In the genomic region with DNA sequence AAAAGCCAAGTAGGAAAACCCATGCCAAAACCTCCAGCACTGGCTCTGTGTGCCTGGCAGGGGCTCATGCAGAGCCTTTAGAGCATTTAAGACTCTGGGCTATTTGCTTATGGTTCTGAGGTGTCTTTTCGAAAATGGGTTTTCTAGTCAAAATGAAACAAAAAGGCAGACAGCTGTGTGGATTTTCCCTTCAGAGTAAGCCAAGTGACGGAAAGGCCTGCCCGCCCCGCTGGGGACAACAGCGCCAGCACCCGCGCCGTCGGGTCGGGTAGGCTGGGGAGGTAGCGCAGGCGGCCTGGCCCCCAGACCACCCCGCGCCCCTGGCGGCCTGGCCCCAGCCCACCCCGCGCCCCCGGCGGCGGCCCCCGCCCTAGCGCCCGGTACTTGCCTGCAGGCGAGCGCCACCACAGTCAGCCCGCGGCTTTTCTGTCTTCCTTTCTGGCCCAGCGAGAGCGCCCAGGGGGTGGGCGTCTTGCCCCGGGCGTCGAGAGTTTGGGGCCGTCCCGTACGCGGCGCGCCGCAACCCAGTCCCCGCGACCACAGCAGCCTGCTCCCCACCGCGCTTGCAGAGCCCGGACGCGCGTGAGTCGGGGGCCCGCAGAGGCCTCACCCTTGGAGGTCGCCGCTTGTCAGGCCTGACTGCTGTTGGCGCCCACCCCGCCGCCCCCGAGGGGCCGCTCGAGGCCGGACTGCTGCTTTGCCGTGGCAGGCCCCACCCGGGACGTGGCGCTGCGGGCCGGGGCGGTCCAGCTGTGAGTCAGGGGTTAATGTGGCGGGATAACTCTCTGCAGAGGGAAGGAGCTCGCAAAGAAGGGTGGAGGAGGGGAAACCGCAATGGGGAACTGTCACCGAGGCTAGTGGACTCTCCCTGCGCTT, we compare ENCODE assay signal across 8 cellular contexts. TPM values are rescaled to one million over a fixed set of nuclear protein-coding genes. Genes with fewer than 3 reads are reported as not detected.
DNase-seq lines count a peak whose midpoint lies in the region; ATAC-seq and TF ChIP-seq lines count a peak whose summit lies in the region.

A gene with protein sequence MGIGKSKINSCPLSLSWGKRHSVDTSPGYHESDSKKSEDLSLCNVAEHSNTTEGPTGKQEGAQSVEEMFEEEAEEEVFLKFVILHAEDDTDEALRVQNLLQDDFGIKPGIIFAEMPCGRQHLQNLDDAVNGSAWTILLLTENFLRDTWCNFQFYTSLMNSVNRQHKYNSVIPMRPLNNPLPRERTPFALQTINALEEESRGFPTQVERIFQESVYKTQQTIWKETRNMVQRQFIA (minus strand): TSS at position 771 of the 876 bp plus-strand sequence. CDS start 21,223 bp downstream, outside the sequence.

- no peaks in the 10 kb centered on the region for H3K9me3 ChIP-seq in CD4-positive, alpha-beta T cell (ENCODE audit: control insufficient read depth, low read length)
- no peaks in the 10 kb centered on the region for H3K9me3 ChIP-seq in iPS-18a (ENCODE audit: control insufficient read depth, low read depth, low read length)
- no peaks in the 10 kb centered on the region for H3K9me3 ChIP-seq in skeletal muscle tissue (ENCODE audit: control insufficient read depth in 3 of 3, low read length in 3 of 3)

- H3K9ac ChIP-seq in iPS-18a (ENCODE audit: low read length) (no peak within 1 kb of the TSS), skeletal muscle tissue (ENCODE audit: low read depth in 1 of 3, low read length in 3 of 3) (peak within 1 kb of the TSS; percentile 91 to 95 (median 93))

- peak within 1 kb of the TSS; percentile 76 for H3K4me3 ChIP-seq in astrocyte of the spinal cord (ENCODE audit: low read depth, low read length)
- H3K4me3 ChIP-seq in iPS-18a (ENCODE audit: low read length) = peak within 1 kb of the TSS; percentile 49
- peak within 1 kb of the TSS; percentile 78 to 91 (median 85) for H3K4me3 ChIP-seq in skeletal muscle tissue (ENCODE audit: low read length in 3 of 3)

- H3K36me3 ChIP-seq in iPS-18a (ENCODE audit: control insufficient read depth, low read depth, low read length) (no peaks in the 10 kb centered on the region), skeletal muscle tissue (ENCODE audit: control insufficient read depth in 3 of 3, insufficient read depth in 3 of 3, low read length in 3 of 3) (no peaks in the 10 kb centered on the region)

- no peak within 1 kb of the TSS for H3K27ac ChIP-seq in CD4-positive, alpha-beta T cell (ENCODE audit: low read depth, low read length)
- H3K27ac ChIP-seq in iPS-18a (ENCODE audit: low read length) (no peak within 1 kb of the TSS), skeletal muscle tissue (ENCODE audit: low read depth, low read length) (peak within 1 kb of the TSS; percentile 87)

- ATAC-seq in CD4-positive, alpha-beta T cell (ENCODE audit: poor library complexity) = peak; percentile 86
- ATAC-seq in GM19328 (IDR thresholded peaks at IDR 0.05; ENCODE audit: unreplicated experiment) = peak; percentile 68
- ATAC-seq in HG03439 (IDR thresholded peaks at IDR 0.05; ENCODE audit: unreplicated experiment) = peak; percentile 81

- POLR2A ChIA-PET in CD4-positive, alpha-beta T cell (lab: Charles Lee) = interaction anchor here (1.1 to 2.0 kb wide), 5 partner anchors 10 to 306 kb away, joined by 3 to 21 read pairs (median 8); a partner anchor contains a TSS

- peak within 1 kb of the TSS; percentile 84 for H3K4me3 Mint-ChIP-seq in CD4-positive, alpha-beta T cell
- peak within 1 kb of the TSS; percentile 64 for H3K4me3 Mint-ChIP-seq in T-helper 2 cell treated with Interferon-gamma antibody and Interleukin-4, amounts not matched to agents 5 μg/mL and 100 μg/mL, for 36 hours

- CTCF ChIA-PET in CD4-positive, alpha-beta T cell (lab: Charles Lee) = interaction anchor here (0.6 to 1.6 kb wide), 4 partner anchors 14 to 467 kb away, joined by 3 to 4 read pairs (median 4); no protein-coding TSS in a partner anchor

- no peak for TF ChIP-seq CTCF in CD4-positive, alpha-beta T cell (IDR thresholded peaks at IDR 0.05)
- TF ChIP-seq CTCF in astrocyte of the spinal cord (IDR thresholded peaks at IDR 0.05; ENCODE audit: low read depth, low read length) = peak; percentile 25

- no peaks in the 10 kb centered on the region for H3K36me3 Mint-ChIP-seq in CD4-positive, alpha-beta T cell (ENCODE audit: low read depth)
- peaks cover 18% of the 10 kb centered on the region for H3K36me3 Mint-ChIP-seq in T-helper 2 cell treated with Interferon-gamma antibody and Interleukin-4, amounts not matched to agents 5 μg/mL and 100 μg/mL, for 36 hours (ENCODE audit: low read depth)

- peaks cover 34% of the 10 kb centered on the region for H3K4me1 Mint-ChIP-seq in CD4-positive, alpha-beta T cell (ENCODE audit: low read depth)
- peaks cover 12% of the 10 kb centered on the region for H3K4me1 Mint-ChIP-seq in T-helper 2 cell treated with Interferon-gamma antibody and Interleukin-4, amounts not matched to agents 5 μg/mL and 100 μg/mL, for 36 hours (ENCODE audit: low read depth)

- H3K4me1 ChIP-seq in iPS-18a (ENCODE audit: control insufficient read depth, low read depth, low read length) = peaks cover 4% of the 10 kb centered on the region
- H3K4me1 ChIP-seq in skeletal muscle tissue (ENCODE audit: control insufficient read depth in 3 of 3, insufficient read depth in 3 of 3, low read length in 3 of 3) = peaks cover 15 to 31% (median 22%) of the 10 kb centered on the region in 3 donors

- H3K27me3 ChIP-seq in CD4-positive, alpha-beta T cell (ENCODE audit: control insufficient read depth, insufficient read depth, low read length) = no peaks in the 10 kb centered on the region
- H3K27me3 ChIP-seq in iPS-18a (ENCODE audit: control insufficient read depth, insufficient read depth, low read length) (no peaks in the 10 kb centered on the region), skeletal muscle tissue (ENCODE audit: control insufficient read depth in 3 of 3, insufficient read depth in 3 of 3, low read length in 3 of 3) (no peaks in the 10 kb centered on the region)

- H3K9me3 Mint-ChIP-seq in CD4-positive, alpha-beta T cell = no peaks in the 10 kb centered on the region
- no peaks in the 10 kb centered on the region for H3K9me3 Mint-ChIP-seq in T-helper 2 cell treated with Interferon-gamma antibody and Interleukin-4, amounts not matched to agents 5 μg/mL and 100 μg/mL, for 36 hours

- peak in 9 of 10 experiments; percentile 34 to 56 (median 40) for DNase-seq in CD4-positive, alpha-beta T cell
- peak; percentile 67 for DNase-seq in T-helper 2 cell treated with Interferon-gamma antibody and Interleukin-4, amounts not matched to agents 5 μg/mL and 100 μg/mL, for 36 hours (ENCODE audit: low spot score)
- peak; percentile 74 for DNase-seq in astrocyte of the spinal cord (ENCODE audit: low read depth, low spot score)
- no peak for DNase-seq in SK-N-DZ (ENCODE audit: low spot score)

- in situ Hi-C loops in astrocyte of the spinal cord (cut with HindIII; ENCODE audit: low sequenced_read_pairs) = no loop called here

- peak within 1 kb of the TSS; percentile 71 for H3K27ac Mint-ChIP-seq in CD4-positive, alpha-beta T cell
- H3K27ac Mint-ChIP-seq in T-helper 2 cell treated with Interferon-gamma antibody and Interleukin-4, amounts not matched to agents 5 μg/mL and 100 μg/mL, for 36 hours = peak within 1 kb of the TSS; percentile 46

- no peaks in the 10 kb centered on the region for H3K27me3 Mint-ChIP-seq in CD4-positive, alpha-beta T cell
- peaks cover 3% of the 10 kb centered on the region for H3K27me3 Mint-ChIP-seq in T-helper 2 cell treated with Interferon-gamma antibody and Interleukin-4, amounts not matched to agents 5 μg/mL and 100 μg/mL, for 36 hours (ENCODE audit: low read depth)

- intact Hi-C loops in CD4-positive, alpha-beta T cell (cut with DNase I, micrococcal nuclease) = no loop called here

RNA-seq across cellular contexts. Expression of the gene that starts here (rescaled TPM):
- total RNA-seq in CD4-positive, alpha-beta T cell = under 1 TPM; 0.30 to 0.50 TPM
- total RNA-seq in skeletal muscle tissue = 2.6 TPM
- not detected in 2 replicates for polyA plus RNA-seq in SK-N-DZ (2014; cell fraction: cytosol; rRNA removed)
- not detected in 2 replicates for polyA plus RNA-seq in SK-N-DZ (2014; cell fraction: nucleus; rRNA removed)

Comparison
In these comparisons a context has a peak if more than half of its experiments do, and no peak if none do; other contexts are left out.
1. Peak in DNase-seq and ATAC-seq in CD4-positive, alpha-beta T cell; RNA of the gene not detected or under 1 TPM.